In genomic region chr1:65398083-65398482, GRCh38 we compare ENCODE assay signal across 15 cellular contexts.
"Had no signal": no experiment of that assay in that cellular context is flagged by ENCODE, and none has a peak within 500 bp of the region (broad histone marks: within the 10 kb centered on the region; RNA-seq: fewer than 3 reads in every experiment).

No MANE protein-coding gene starts in this region.

- H3K9me3 Mint-ChIP-seq: activated naive CD8-positive, alpha-beta T cell treated with anti-CD3 and anti-CD28 coated beads for 36 hours; immature natural killer cell; stimulated activated naive CD8-positive, alpha-beta T cell treated with anti-CD3 and anti-CD28 coated beads, Interleukin-15, amount 100 ng/mL, for 72 hours had no signal

- ATAC-seq: left lobe of liver; lower lobe of right lung; naive thymus-derived CD4-positive, alpha-beta T cell; pancreas; psoas muscle; stimulated activated naive CD8-positive, alpha-beta T cell treated with anti-CD3 and anti-CD28 coated beads, Interleukin-15, amount 100 ng/mL, for 72 hours had no signal

- H3K27me3 Mint-ChIP-seq: activated naive CD8-positive, alpha-beta T cell treated with anti-CD3 and anti-CD28 coated beads for 36 hours; stimulated activated naive CD8-positive, alpha-beta T cell treated with anti-CD3 and anti-CD28 coated beads, Interleukin-15, amount 100 ng/mL, for 72 hours had no signal

- H3K4me3 Mint-ChIP-seq: activated naive CD8-positive, alpha-beta T cell treated with anti-CD3 and anti-CD28 coated beads for 36 hours; immature natural killer cell; stimulated activated naive CD8-positive, alpha-beta T cell treated with anti-CD3 and anti-CD28 coated beads, Interleukin-15, amount 100 ng/mL, for 72 hours had no signal

- H3K36me3 Mint-ChIP-seq: immature natural killer cell had no signal

- H3K4me1 Mint-ChIP-seq: immature natural killer cell had no signal

- H3K27ac Mint-ChIP-seq: activated naive CD8-positive, alpha-beta T cell treated with anti-CD3 and anti-CD28 coated beads for 36 hours; immature natural killer cell had no signal

- DNase-seq: activated CD4-positive, alpha-beta T cell treated with anti-CD3 and anti-CD28 coated beads, Interleukin-2, amount 50 U/mL, for 48 hours; activated CD4-positive, CD25-positive, alpha-beta regulatory T cell treated with anti-CD3 and anti-CD28 coated beads, Interleukin-2, amount 50 U/mL, for 72 hours; activated naive CD8-positive, alpha-beta T cell treated with anti-CD3 and anti-CD28 coated beads for 36 hours; amygdala; foreskin melanocyte; immature natural killer cell; lower lobe of right lung; naive thymus-derived CD4-positive, alpha-beta T cell; pancreas; psoas muscle; stimulated activated naive CD8-positive, alpha-beta T cell treated with anti-CD3 and anti-CD28 coated beads, Interleukin-15, amount 100 ng/mL, for 72 hours; SW 1271; T-helper 2 cell; tibial artery had no signal
